In the genomic region with DNA sequence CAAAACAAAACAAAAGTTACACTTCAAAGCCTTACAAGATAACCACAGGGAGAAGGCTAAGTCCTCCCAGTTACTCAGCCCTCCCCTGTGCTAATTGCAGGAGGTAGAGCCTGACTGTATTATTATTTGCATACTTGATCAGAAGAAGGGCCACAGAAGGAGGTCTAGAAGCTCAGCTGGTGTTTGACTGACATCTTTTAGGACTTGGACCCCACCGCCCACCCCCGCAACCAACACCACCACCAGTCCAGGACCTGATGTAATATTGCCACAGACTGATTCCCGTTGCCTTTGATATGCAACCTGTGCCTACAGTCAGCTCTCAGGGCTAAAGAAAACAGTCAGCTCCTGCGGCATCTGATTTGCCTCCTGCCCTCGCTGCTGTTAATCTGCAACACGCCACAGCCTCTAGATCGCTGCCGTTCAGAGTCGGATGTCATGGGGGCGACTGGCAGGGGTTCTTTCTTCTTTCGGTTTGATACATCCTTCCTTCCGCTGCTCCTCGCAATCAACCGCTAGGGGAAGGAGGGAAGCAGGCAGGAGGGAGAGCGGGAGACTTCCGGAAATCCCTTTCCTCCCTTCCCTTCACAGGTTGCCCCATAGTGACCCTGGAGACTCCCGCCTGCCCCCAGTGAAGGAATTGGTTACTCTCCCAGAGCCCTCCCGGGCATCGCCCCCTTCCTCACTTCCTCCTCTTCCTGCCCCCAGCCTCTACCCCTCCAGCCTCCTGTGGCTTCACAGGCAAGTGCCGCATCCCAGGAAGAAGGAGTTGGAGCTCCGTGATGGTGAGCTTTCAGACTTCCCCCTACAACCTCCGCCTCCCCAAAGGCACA, we compare ENCODE assay signal across 8 cellular contexts.
DNase-seq lines count a peak whose midpoint lies in the region; ATAC-seq and TF ChIP-seq lines count a peak whose summit lies in the region.

No MANE protein-coding gene starts in this region.

- peak; percentile 63 for TF ChIP-seq CTCF in AG09319 (IDR thresholded peaks at IDR 0.05; ENCODE audit: low read depth, low read length)
- TF ChIP-seq CTCF in astrocyte of the spinal cord (IDR thresholded peaks at IDR 0.05; ENCODE audit: low read depth, low read length), result peak; percentile 64

- H3K4me3 ChIP-seq in astrocyte of the spinal cord (ENCODE audit: low read depth, low read length) (peak overlapping the region; percentile 50), iPS-18a (ENCODE audit: low read length) (peak overlapping the region; percentile 51), skeletal muscle cell (ENCODE audit: low read depth, low read length) (peak overlapping the region; percentile 51)

- no peaks in the 10 kb centered on the region for H3K9me3 ChIP-seq in iPS-18a (ENCODE audit: control insufficient read depth, low read depth, low read length)

- H3K4me1 ChIP-seq in iPS-18a (ENCODE audit: control insufficient read depth, low read depth, low read length), result peaks cover 40% of the 10 kb centered on the region

- H3K27ac ChIP-seq in iPS-18a (ENCODE audit: low read length), result peak overlapping the region; percentile 5

- no peaks in the 10 kb centered on the region for H3K36me3 ChIP-seq in iPS-18a (ENCODE audit: control insufficient read depth, low read depth, low read length)

- peak; percentile 66 for ATAC-seq in GM18520 (IDR thresholded peaks at IDR 0.05; ENCODE audit: unreplicated experiment)
- peak; percentile 64 for ATAC-seq in HG02970 (IDR thresholded peaks at IDR 0.05; ENCODE audit: low FRiP score, unreplicated experiment)

- DNase-seq in AG09319 (ENCODE audit: extremely low read depth, low read depth) (peak; percentile 43), NCI-H69 (lab: John Stamatoyannopoulos, UW) (peak; percentile 96), astrocyte of the spinal cord (ENCODE audit: low read depth, low spot score) (peak; percentile 67), skeletal muscle cell (ENCODE audit: low read depth) (peak; percentile 6), SIG-M5 treated with dmso at 0.1 percent for 504 hours (lab: John Stamatoyannopoulos, UW; ENCODE audit: unreplicated experiment) (no peak)

- H3K9ac ChIP-seq in iPS-18a (ENCODE audit: low read length), result peak overlapping the region; percentile 29

- peaks cover 17% of the 10 kb centered on the region for H3K27me3 ChIP-seq in iPS-18a (ENCODE audit: control insufficient read depth, insufficient read depth, low read length)

- in situ Hi-C loops in astrocyte of the spinal cord (cut with HindIII; ENCODE audit: low sequenced_read_pairs), result no loop called here
